In the genomic region with DNA sequence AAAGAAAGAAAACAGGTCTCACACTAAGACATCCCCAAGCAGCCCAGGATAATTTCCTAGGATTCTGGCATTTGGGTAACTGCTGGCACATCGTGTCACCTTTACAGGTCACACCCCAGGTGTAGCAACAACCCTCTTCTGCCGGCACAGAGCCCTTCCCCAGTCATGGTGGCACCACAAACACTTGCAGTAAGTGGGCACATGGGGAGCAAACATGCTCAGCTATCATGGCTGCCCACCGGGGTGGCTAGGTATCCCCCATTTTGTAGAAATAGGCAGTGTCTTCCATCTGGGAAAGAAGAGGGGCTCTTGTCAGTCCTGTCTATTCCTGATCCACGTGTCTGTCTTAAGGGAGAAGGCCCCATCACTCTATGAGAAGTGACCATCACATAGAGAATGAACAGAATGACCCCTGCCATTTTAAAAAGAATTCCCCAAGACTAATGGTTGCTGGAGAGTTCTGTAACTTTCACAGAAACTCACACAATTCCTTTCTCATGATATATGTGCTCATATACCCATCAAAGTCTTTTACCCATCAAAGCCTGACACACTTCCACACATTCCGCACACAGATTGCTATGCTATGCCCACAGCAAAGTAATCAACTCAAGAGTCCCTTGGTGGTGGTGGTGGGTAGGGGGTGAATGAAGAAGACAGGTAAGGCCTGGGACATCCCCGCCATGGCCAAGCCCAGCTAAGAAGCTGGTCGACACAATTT, we compare ENCODE assay signal across 10 cellular contexts. TPM values are rescaled to one million over a fixed set of nuclear protein-coding genes. Genes with fewer than 3 reads are reported as not detected.
DNase-seq lines count a peak whose midpoint lies in the region; ATAC-seq, FAIRE-seq and TF ChIP-seq lines count a peak whose summit lies in the region.
"Had no signal": no experiment of that assay in that cellular context is flagged by ENCODE, and none has a peak within 500 bp of the region (broad histone marks: within the 10 kb centered on the region; RNA-seq: fewer than 3 reads in every experiment).

No MANE protein-coding gene starts in this region.

- no peaks in the 10 kb centered on the region for H3K9me3 ChIP-seq in keratinocyte (ENCODE audit: control insufficient read depth, low read depth, low read length)
- H3K9me3 ChIP-seq in stomach: no peaks in the 10 kb centered on the region

- TF ChIP-seq POLR2A in stomach (IDR thresholded peaks at IDR 0.05): no peak

- peaks cover 88% of the 10 kb centered on the region for H3K79me2 ChIP-seq in keratinocyte (ENCODE audit: control insufficient read depth, insufficient read depth, low read length)

- H3K4me2 ChIP-seq in keratinocyte (ENCODE audit: control insufficient read depth, extremely low read depth, insufficient read depth, low read depth, low read length): peak overlapping the region; percentile 56

- dilution Hi-C loops in keratinocyte (cut with MboI; ENCODE audit: extremely low pct_ligation_motif_present, low sequenced_read_pairs): no loop called here

- H3K9ac ChIP-seq in keratinocyte (ENCODE audit: control insufficient read depth, extremely low read depth, insufficient read depth, low read length): peak overlapping the region; percentile 42

- H3K27me3 ChIP-seq in keratinocyte (ENCODE audit: control insufficient read depth, extremely low read depth, insufficient read depth, low read length) (no peaks in the 10 kb centered on the region), stomach (no peaks in the 10 kb centered on the region)

- H3K4me3 Mint-ChIP-seq in activated T-cell treated with anti-CD3 and anti-CD28 coated beads, Interleukin-2, amount 50 U/mL, for 24 hours: peak overlapping the region; percentile 18
- H3K4me3 Mint-ChIP-seq in activated CD8-positive, alpha-beta T cell treated with anti-CD3 and anti-CD28 coated beads, Interleukin-2, amount 10 ng/mL, durations not matched to agents 7 days and 5 days: no peak overlapping the region

- intact Hi-C loops in stomach (cut with DNase I; ENCODE audit: low total_unique reads): no loop called here

- peaks cover 17% of the 10 kb centered on the region for H3K9me1 ChIP-seq in keratinocyte (ENCODE audit: control insufficient read depth, extremely low read depth, insufficient read depth, low read length)

- no peaks in the 10 kb centered on the region for H3K9me3 Mint-ChIP-seq in activated T-cell treated with anti-CD3 and anti-CD28 coated beads, Interleukin-2, amount 50 U/mL, for 24 hours
- no peaks in the 10 kb centered on the region for H3K9me3 Mint-ChIP-seq in activated CD8-positive, alpha-beta T cell treated with anti-CD3 and anti-CD28 coated beads, Interleukin-2, amount 10 ng/mL, durations not matched to agents 7 days and 5 days (ENCODE audit: insufficient read depth)

- no peak for FAIRE-seq in keratinocyte (lab: Jason Lieb, UNC)

- H3K4me1 Mint-ChIP-seq in activated T-cell treated with anti-CD3 and anti-CD28 coated beads, Interleukin-2, amount 50 U/mL, for 24 hours (ENCODE audit: low read depth): peaks cover 97% of the 10 kb centered on the region
- H3K4me1 Mint-ChIP-seq in activated CD8-positive, alpha-beta T cell treated with anti-CD3 and anti-CD28 coated beads, Interleukin-2, amount 10 ng/mL, durations not matched to agents 7 days and 5 days (ENCODE audit: low read depth): peaks cover 82% of the 10 kb centered on the region

- H3K27ac Mint-ChIP-seq in activated T-cell treated with anti-CD3 and anti-CD28 coated beads, Interleukin-2, amount 50 U/mL, for 24 hours: peak overlapping the region; percentile 99
- peak overlapping the region; percentile 56 for H3K27ac Mint-ChIP-seq in activated CD8-positive, alpha-beta T cell treated with anti-CD3 and anti-CD28 coated beads, Interleukin-2, amount 10 ng/mL, durations not matched to agents 7 days and 5 days

- CTCF ChIA-PET in activated CD8-positive, alpha-beta T cell treated with anti-CD3 and anti-CD28 coated beads, Interleukin-2, amount 10 ng/mL, durations not matched to agents 7 days and 5 days (lab: Charles Lee): interaction anchor here (1.2 kb wide), 1 partner anchor 120 kb away, joined by 4 read pairs; a partner anchor contains a TSS

- no peak overlapping the region for H3K4me3 ChIP-seq in keratinocyte (ENCODE audit: control insufficient read depth in 2 of 3, extremely low read depth in 1 of 3, insufficient read depth in 2 of 3, low read depth in 1 of 3, low read length in 3 of 3)
- H3K4me3 ChIP-seq in stomach: no peak overlapping the region

- H2AFZ ChIP-seq in keratinocyte (ENCODE audit: control insufficient read depth, low read length): no peak overlapping the region

- no peak for DNase-seq in activated T-cell treated with anti-CD3 and anti-CD28 coated beads, Interleukin-2, amount 50 U/mL, for 24 hours
- DNase-seq in activated T-cell treated with anti-CD3 and anti-CD28 coated beads, Interleukin-2, amount 50 U/mL, for 48 hours: no peak
- no peak for DNase-seq in activated CD8-positive, alpha-beta T cell treated with anti-CD3 and anti-CD28 coated beads, Interleukin-2, amount 10 ng/mL, durations not matched to agents 7 days and 5 days
- DNase-seq in keratinocyte (ENCODE audit: low read depth, low spot score): no peak
- DNase-seq in stomach: no peak
- DNase-seq in OCI-M2 (lab: John Stamatoyannopoulos, UW; ENCODE audit: unreplicated experiment): no peak
- no peak for DNase-seq in omental fat pad (ENCODE audit: low spot score)
- DNase-seq: cortex of kidney, retina had no signal

- TF ChIP-seq EP300 in stomach (IDR thresholded peaks at IDR 0.05): no peak

- TF ChIP-seq CTCF in keratinocyte (optimal IDR thresholded peaks at IDR 0.05 in 1 of 3, IDR thresholded peaks at IDR 0.05 in 1 of 3, conservative IDR thresholded peaks at IDR 0.05 in 1 of 3; ENCODE audit: extremely low read depth in 1 of 3, insufficient read depth in 2 of 3, low read length in 3 of 3) (no peak), stomach (IDR thresholded peaks at IDR 0.05) (no peak), omental fat pad (IDR thresholded peaks at IDR 0.05) (no peak)

- H4K20me1 ChIP-seq in keratinocyte (ENCODE audit: control insufficient read depth, extremely low read depth, insufficient read depth, low read length): peaks cover 55% of the 10 kb centered on the region

- POLR2A ChIA-PET in activated CD8-positive, alpha-beta T cell treated with anti-CD3 and anti-CD28 coated beads, Interleukin-2, amount 10 ng/mL, durations not matched to agents 7 days and 5 days (lab: Charles Lee): no interaction called here

- peaks cover 4 to 19% of the 10 kb centered on the region in 2 experiments for H3K36me3 ChIP-seq in keratinocyte (ENCODE audit: control insufficient read depth in 2 of 2, extremely low read depth in 1 of 2, insufficient read depth in 2 of 2, low read length in 2 of 2)
- peaks cover 0 to 5% (median 0%) of the 10 kb centered on the region in 4 donors for H3K36me3 ChIP-seq in stomach

- WGBS in stomach, 5 donors: 82 to 90% (median 85%) methylated on average over 5 to 7 of the region's 7 CpGs

- H3K27ac ChIP-seq in keratinocyte (ENCODE audit: control insufficient read depth, insufficient read depth, low read length) (peak overlapping the region; percentile 78), stomach (peak overlapping the region in 3 of 5 donors; percentile 0 to 70 (median 53))

- H3K4me1 ChIP-seq in keratinocyte (ENCODE audit: control insufficient read depth, extremely low read depth, insufficient read depth, low read length): peaks cover 69% of the 10 kb centered on the region
- peaks cover 79 to 100% (median 97%) of the 10 kb centered on the region in 4 donors for H3K4me1 ChIP-seq in stomach

- no peak for ATAC-seq in activated CD8-positive, alpha-beta T cell treated with anti-CD3 and anti-CD28 coated beads, Interleukin-2, amount 10 ng/mL, durations not matched to agents 7 days and 5 days
- ATAC-seq in omental fat pad (ENCODE audit: low FRiP score): no peak
- no peak for ATAC-seq in GM21825 (IDR thresholded peaks at IDR 0.05; ENCODE audit: unreplicated experiment)

- no peaks in the 10 kb centered on the region for H3K27me3 Mint-ChIP-seq in activated T-cell treated with anti-CD3 and anti-CD28 coated beads, Interleukin-2, amount 50 U/mL, for 24 hours
- no peaks in the 10 kb centered on the region for H3K27me3 Mint-ChIP-seq in activated CD8-positive, alpha-beta T cell treated with anti-CD3 and anti-CD28 coated beads, Interleukin-2, amount 10 ng/mL, durations not matched to agents 7 days and 5 days (ENCODE audit: low read depth)

- peaks cover 48% of the 10 kb centered on the region for H3K36me3 Mint-ChIP-seq in activated T-cell treated with anti-CD3 and anti-CD28 coated beads, Interleukin-2, amount 50 U/mL, for 24 hours (ENCODE audit: low read depth)
- H3K36me3 Mint-ChIP-seq in activated CD8-positive, alpha-beta T cell treated with anti-CD3 and anti-CD28 coated beads, Interleukin-2, amount 10 ng/mL, durations not matched to agents 7 days and 5 days (ENCODE audit: low read depth): peaks cover 16% of the 10 kb centered on the region

RNA-seq across cellular contexts. Expression of a gene that starts 33.3 kb away (rescaled TPM):
- 100 to 1,000 TPM; 102 to 108 TPM for total RNA-seq in activated CD8-positive, alpha-beta T cell treated with anti-CD3 and anti-CD28 coated beads, Interleukin-2, amount 10 ng/mL, durations not matched to agents 7 days and 5 days
- polyA plus RNA-seq in keratinocyte (3.7 to 9.2 TPM (median 5.5 TPM) in 3 replicates), stomach (10 to 100 TPM; 10.6 to 21.1 (median 14.8) TPM)
- polyA plus RNA-seq in keratinocyte (2011; ENCODE audit: low read depth): 95.1 TPM
- polyA plus RNA-seq in keratinocyte (2011; cell fraction: cytosol; rRNA removed): 6.2 and 7.8 TPM in 2 replicates
- polyA plus RNA-seq in keratinocyte (2011; cell fraction: nucleus; rRNA removed): 22.6 and 30.8 TPM in 2 replicates
- 39.3 and 52.1 TPM in 2 replicates for polyA plus RNA-seq in keratinocyte (2012; ENCODE audit: low replicate concordance)
- 14.3 to 144 TPM (median 21.9 TPM) in 3 replicates for polyA minus RNA-seq in keratinocyte
- polyA minus RNA-seq in keratinocyte (2011; cell fraction: cytosol; rRNA and poly(A)+ RNA removed): 15.0 TPM
- polyA minus RNA-seq in keratinocyte (2011; cell fraction: nucleus; rRNA and poly(A)+ RNA removed): 27.1 and 33.9 TPM in 2 replicates
- total RNA-seq in stomach (100 to 1,000 TPM in 1 of 5 donors, 10 to 100 TPM in 4; 14.7 to 113 (median 49.7) TPM), omental fat pad (10 to 100 TPM; 22.6 to 49.1 (median 30.1) TPM)
